In genomic region chr10:78143576-78143975, GRCh38 we compare ENCODE assay signal across 30 cellular contexts.
"Had no signal": no experiment of that assay in that cellular context is flagged by ENCODE, and none has a peak within 500 bp of the region (broad histone marks: within the 10 kb centered on the region; RNA-seq: fewer than 3 reads in every experiment).

No MANE protein-coding gene starts in this region.

- H3K79me2 ChIP-seq: parathyroid adenoma had no signal

- H3K4me3 Mint-ChIP-seq: naive B cell; naive thymus-derived CD8-positive, alpha-beta T cell; natural killer cell treated with Interleukin-12 subunit alpha and Interleukin-12 subunit beta and Interleukin-15 and Interleukin-18, amount 100 ng/mL, for 72 hours; nephron progenitor cell; neural crest cell; stimulated activated effector memory CD8-positive, alpha-beta T cell treated with anti-CD3 and anti-CD28 coated beads, Interleukin-12 subunit alpha, Interleukin-12 subunit beta, amount 100 ng/mL, for 72 hours; stimulated activated naive B cell treated with anti-CD40 and anti-IgM and Interleukin-4, amounts not matched to agents 10 μg/mL and 1 μg/mL and 100 μg/mL, for 72 hours; stimulated activated naive CD8-positive, alpha-beta T cell treated with anti-CD3 and anti-CD28 coated beads, Interleukin-15, amount 100 ng/mL, for 72 hours; type B pancreatic cell had no signal

- FAIRE-seq: small intestine had no signal

- H3K36me3 ChIP-seq: ovary, right lobe of liver, sigmoid colon, suprapubic skin, tibial artery, transverse colon, upper lobe of right lung had no signal

- H3K9me3 Mint-ChIP-seq: natural killer cell treated with Interleukin-12 subunit alpha and Interleukin-12 subunit beta and Interleukin-15 and Interleukin-18, amount 100 ng/mL, for 72 hours; stimulated activated effector memory CD8-positive, alpha-beta T cell treated with anti-CD3 and anti-CD28 coated beads, Interleukin-12 subunit alpha, Interleukin-12 subunit beta, amount 100 ng/mL, for 72 hours; type B pancreatic cell had no signal

- H3K27ac ChIP-seq: ovary, parathyroid adenoma, psoas muscle, right lobe of liver, sigmoid colon, suprapubic skin, testis, tibial artery, transverse colon, upper lobe of right lung had no signal

- H3K27me3 ChIP-seq: ovary, right lobe of liver, sigmoid colon, testis, tibial artery, upper lobe of right lung had no signal

- H3K9ac ChIP-seq: parathyroid adenoma had no signal

- DNase-seq: naive B cell; naive thymus-derived CD8-positive, alpha-beta T cell; nephron progenitor cell; occipital lobe; ovary; posterior cingulate gyrus; psoas muscle; right cardiac atrium; right lobe of liver; sigmoid colon; small intestine; stimulated activated CD4-positive, alpha-beta T cell treated with anti-CD3 and anti-CD28 coated beads, Interleukin-15, amount 100 ng/mL, for 24 hours; stimulated activated CD4-positive, alpha-beta T cell treated with anti-CD3 and anti-CD28 coated beads, Interleukin-2, amount 100 ng/mL, for 24 hours; stimulated activated CD4-positive, alpha-beta T cell treated with anti-CD3 and anti-CD28 coated beads, Interleukin-2, amount 100 ng/mL, for 48 hours; stimulated activated CD4-positive, alpha-beta T cell treated with anti-CD3 and anti-CD28 coated beads, Interleukin-4, amount 100 ng/mL, for 24 hours; stimulated activated naive B cell treated with anti-CD40 and anti-IgM and Interleukin-4, amounts not matched to agents 10 μg/mL and 1 μg/mL and 100 μg/mL, for 72 hours; stimulated activated naive CD4-positive, alpha-beta T cell treated with Interleukin-2 at 50 U/mL for 16 hours; stimulated activated naive CD8-positive, alpha-beta T cell treated with anti-CD3 and anti-CD28 coated beads, Interleukin-15, amount 100 ng/mL, for 72 hours; substantia nigra; testis; tibial artery; transverse colon; upper lobe of right lung had no signal

- ATAC-seq: naive thymus-derived CD8-positive, alpha-beta T cell; natural killer cell treated with Interleukin-12 subunit alpha and Interleukin-12 subunit beta and Interleukin-15 and Interleukin-18, amount 100 ng/mL, for 72 hours; psoas muscle; right cardiac atrium; right lobe of liver; stimulated activated effector memory CD8-positive, alpha-beta T cell treated with anti-CD3 and anti-CD28 coated beads, Interleukin-12 subunit alpha, Interleukin-12 subunit beta, amount 100 ng/mL, for 72 hours; stimulated activated naive B cell treated with anti-CD40 and anti-IgM and Interleukin-4, amounts not matched to agents 10 μg/mL and 1 μg/mL and 100 μg/mL, for 72 hours; stimulated activated naive CD8-positive, alpha-beta T cell treated with anti-CD3 and anti-CD28 coated beads, Interleukin-15, amount 100 ng/mL, for 72 hours; upper lobe of right lung had no signal

- H3K9me3 ChIP-seq: ovary, psoas muscle, right lobe of liver, suprapubic skin, testis, tibial artery, transverse colon, upper lobe of right lung had no signal

- H3K36me3 Mint-ChIP-seq: naive thymus-derived CD8-positive, alpha-beta T cell; natural killer cell treated with Interleukin-12 subunit alpha and Interleukin-12 subunit beta and Interleukin-15 and Interleukin-18, amount 100 ng/mL, for 72 hours; stimulated activated effector memory CD8-positive, alpha-beta T cell treated with anti-CD3 and anti-CD28 coated beads, Interleukin-12 subunit alpha, Interleukin-12 subunit beta, amount 100 ng/mL, for 72 hours; stimulated activated naive B cell treated with anti-CD40 and anti-IgM and Interleukin-4, amounts not matched to agents 10 μg/mL and 1 μg/mL and 100 μg/mL, for 72 hours; type B pancreatic cell had no signal

- H3K4me1 Mint-ChIP-seq: naive thymus-derived CD8-positive, alpha-beta T cell; stimulated activated effector memory CD8-positive, alpha-beta T cell treated with anti-CD3 and anti-CD28 coated beads, Interleukin-12 subunit alpha, Interleukin-12 subunit beta, amount 100 ng/mL, for 72 hours; stimulated activated naive B cell treated with anti-CD40 and anti-IgM and Interleukin-4, amounts not matched to agents 10 μg/mL and 1 μg/mL and 100 μg/mL, for 72 hours; stimulated activated naive CD8-positive, alpha-beta T cell treated with anti-CD3 and anti-CD28 coated beads, Interleukin-15, amount 100 ng/mL, for 72 hours had no signal

- H3K4me1 ChIP-seq: parathyroid adenoma, psoas muscle, right lobe of liver, sigmoid colon, suprapubic skin, transverse colon, upper lobe of right lung had no signal

- H2AFZ ChIP-seq: parathyroid adenoma had no signal

- H3K4me3 ChIP-seq: ovary, psoas muscle, right lobe of liver, sigmoid colon, suprapubic skin, testis, tibial artery, transverse colon, upper lobe of right lung had no signal

- H3K27ac Mint-ChIP-seq: naive B cell; naive thymus-derived CD8-positive, alpha-beta T cell; natural killer cell treated with Interleukin-12 subunit alpha and Interleukin-12 subunit beta and Interleukin-15 and Interleukin-18, amount 100 ng/mL, for 72 hours; nephron progenitor cell; progenitor cell of endocrine pancreas; stimulated activated effector memory CD8-positive, alpha-beta T cell treated with anti-CD3 and anti-CD28 coated beads, Interleukin-12 subunit alpha, Interleukin-12 subunit beta, amount 100 ng/mL, for 72 hours; stimulated activated naive B cell treated with anti-CD40 and anti-IgM and Interleukin-4, amounts not matched to agents 10 μg/mL and 1 μg/mL and 100 μg/mL, for 72 hours; stimulated activated naive CD8-positive, alpha-beta T cell treated with anti-CD3 and anti-CD28 coated beads, Interleukin-15, amount 100 ng/mL, for 72 hours; type B pancreatic cell had no signal
